In the genomic region with DNA sequence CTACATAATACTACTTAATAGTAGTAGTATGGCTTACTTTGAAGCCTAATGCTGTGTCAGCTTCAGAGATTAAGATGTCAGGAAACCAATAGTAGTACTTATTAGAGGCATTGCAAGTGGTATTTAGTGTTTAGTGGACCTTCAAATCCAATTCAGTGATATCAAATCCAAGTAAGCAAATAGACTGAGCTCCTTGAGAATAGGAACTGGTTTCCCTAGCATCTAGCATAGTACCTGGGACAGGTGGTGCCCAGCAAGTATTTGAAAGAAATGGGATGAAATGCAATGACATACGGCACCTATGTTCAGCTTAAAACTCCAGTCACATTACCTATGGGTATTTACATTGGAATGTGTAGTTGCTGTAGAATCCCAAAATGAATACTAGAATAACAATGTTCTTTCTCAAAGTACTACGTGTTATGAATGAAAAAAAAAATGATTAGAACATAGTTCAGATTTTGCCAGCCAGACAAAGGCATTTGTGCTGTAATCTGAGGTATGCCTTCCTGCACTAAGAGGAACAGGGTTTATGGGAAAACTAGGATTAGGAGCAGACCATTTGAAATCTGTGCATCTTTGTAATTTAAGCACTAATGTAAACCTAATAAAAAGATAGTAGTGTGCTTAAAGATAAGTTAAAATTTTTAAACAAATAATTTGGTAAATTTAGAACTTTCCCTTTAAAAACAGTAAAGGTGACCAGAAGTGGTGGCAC, we compare ENCODE assay signal across 21 cellular contexts. TPM values are rescaled to one million over a fixed set of nuclear protein-coding genes. Genes with fewer than 3 reads are reported as not detected.
DNase-seq lines count a peak whose midpoint lies in the region; TF ChIP-seq lines count a peak whose summit lies in the region.
"Had no signal": no experiment of that assay in that cellular context is flagged by ENCODE, and none has a peak within 500 bp of the region (broad histone marks: within the 10 kb centered on the region; RNA-seq: fewer than 3 reads in every experiment).

No MANE protein-coding gene starts in this region.

- no peak overlapping the region for H2BK12ac ChIP-seq in trophoblast cell (ENCODE audit: low read length)

- H4K12ac ChIP-seq in trophoblast cell (ENCODE audit: low read depth, low read length), result no peak overlapping the region

- H2AFZ ChIP-seq in trophoblast cell (ENCODE audit: insufficient read depth, low read length, poor library complexity), result no peak overlapping the region

- no peak overlapping the region for H3K18ac ChIP-seq in trophoblast cell (ENCODE audit: low read length)

- no peak for TF ChIP-seq CTCF in coronary artery (IDR thresholded peaks at IDR 0.05)
- TF ChIP-seq CTCF in sigmoid colon (IDR thresholded peaks at IDR 0.05), result no peak

- peaks cover 6% of the 10 kb centered on the region in 2 experiments for H3K36me3 ChIP-seq in trophoblast cell (ENCODE audit: control insufficient read depth in 1 of 2, insufficient read depth in 2 of 2, low read length in 2 of 2)
- peaks cover 0 to 5% (median 3%) of the 10 kb centered on the region in 4 donors for H3K36me3 ChIP-seq in sigmoid colon

- H3K9me3 Mint-ChIP-seq in activated naive CD4-positive, alpha-beta T cell treated with anti-CD3 and anti-CD28 coated beads, Interleukin-2, amount 50 U/mL, for 24 hours, result no peaks in the 10 kb centered on the region
- H3K9me3 Mint-ChIP-seq in activated naive CD4-positive, alpha-beta T cell treated with anti-CD3 and anti-CD28 coated beads, Interleukin-2, amount 10 ng/mL, durations not matched to agents 7 days and 5 days, result no peaks in the 10 kb centered on the region
- H3K9me3 Mint-ChIP-seq: activated T-cell treated with anti-CD3 and anti-CD28 coated beads, Interleukin-2, amount 50 U/mL, for 24 hours; dendritic cell treated with granulocyte-macrophage colony-stimulating factor and Interleukin-4, amounts not matched to agents 40 ng/mL and 50 ng/mL, for 4 days; IgD-negative memory B cell had no signal

- CTCF ChIA-PET in activated naive CD4-positive, alpha-beta T cell treated with anti-CD3 and anti-CD28 coated beads, Interleukin-2, amount 10 ng/mL, durations not matched to agents 7 days and 5 days (lab: Charles Lee), result no interaction called here

- no peak overlapping the region for H3K4me2 ChIP-seq in trophoblast cell (ENCODE audit: low read length)

- no CpG with 5 or more reads among the region's 2 CpGs for WGBS in trophoblast cell (ENCODE audit: extremely low coverage, insufficient coverage, insufficient read length)
- 80 to 82% methylated on average over 2 of the region's 2 CpGs for WGBS in sigmoid colon, 2 donors

- peaks cover 0 to 4% of the 10 kb centered on the region in 2 experiments for H3K4me1 ChIP-seq in trophoblast cell (ENCODE audit: control insufficient read depth in 1 of 2, insufficient read depth in 2 of 2, low read length in 2 of 2)
- H3K4me1 ChIP-seq in sigmoid colon, result peaks cover 0 to 70% (median 60%) of the 10 kb centered on the region in 4 donors

- H3K27ac ChIP-seq in coronary artery (no peak overlapping the region), trophoblast cell (ENCODE audit: low read depth, low read length) (no peak overlapping the region), sigmoid colon (no peak overlapping the region)
- H3K27ac ChIP-seq: skin epidermis, suprapubic skin had no signal

- no peak overlapping the region for H4K91ac ChIP-seq in trophoblast cell (ENCODE audit: low read depth, low read length)

- H3K79me2 ChIP-seq in trophoblast cell (ENCODE audit: control insufficient read depth, insufficient read depth, low read length, poor library complexity), result peaks cover 23% of the 10 kb centered on the region

- no peak overlapping the region for H3K4me3 Mint-ChIP-seq in activated naive CD4-positive, alpha-beta T cell treated with anti-CD3 and anti-CD28 coated beads, Interleukin-2, amount 50 U/mL, for 24 hours
- H3K4me3 Mint-ChIP-seq in activated naive CD4-positive, alpha-beta T cell treated with anti-CD3 and anti-CD28 coated beads, Interleukin-2, amount 10 ng/mL, durations not matched to agents 7 days and 5 days, result no peak overlapping the region
- H3K4me3 Mint-ChIP-seq: activated T-cell treated with anti-CD3 and anti-CD28 coated beads, Interleukin-2, amount 50 U/mL, for 24 hours; dendritic cell treated with granulocyte-macrophage colony-stimulating factor and Interleukin-4, amounts not matched to agents 40 ng/mL and 50 ng/mL, for 4 days had no signal

- no peak overlapping the region for H3K14ac ChIP-seq in trophoblast cell (ENCODE audit: low read length)

- no peak overlapping the region for H3K9ac ChIP-seq in trophoblast cell (ENCODE audit: low read length)

- H3K79me1 ChIP-seq in trophoblast cell (ENCODE audit: low read length), result no peaks in the 10 kb centered on the region

- H3K4me3 ChIP-seq in coronary artery (peak overlapping the region; percentile 9), trophoblast cell (ENCODE audit: low read depth, low read length) (no peak overlapping the region), sigmoid colon (no peak overlapping the region)
- H3K4me3 ChIP-seq: skin epidermis, suprapubic skin had no signal

- no peaks in the 10 kb centered on the region for H3K27me3 Mint-ChIP-seq in activated naive CD4-positive, alpha-beta T cell treated with anti-CD3 and anti-CD28 coated beads, Interleukin-2, amount 50 U/mL, for 24 hours
- H3K27me3 Mint-ChIP-seq in activated naive CD4-positive, alpha-beta T cell treated with anti-CD3 and anti-CD28 coated beads, Interleukin-2, amount 10 ng/mL, durations not matched to agents 7 days and 5 days, result no peaks in the 10 kb centered on the region
- H3K27me3 Mint-ChIP-seq: activated T-cell treated with anti-CD3 and anti-CD28 coated beads, Interleukin-2, amount 50 U/mL, for 24 hours; dendritic cell treated with granulocyte-macrophage colony-stimulating factor and Interleukin-4, amounts not matched to agents 40 ng/mL and 50 ng/mL, for 4 days; IgD-negative memory B cell had no signal

- no peak overlapping the region for H3K23ac ChIP-seq in trophoblast cell (ENCODE audit: low read length)

- peaks cover 5% of the 10 kb centered on the region for H3K36me3 Mint-ChIP-seq in activated naive CD4-positive, alpha-beta T cell treated with anti-CD3 and anti-CD28 coated beads, Interleukin-2, amount 50 U/mL, for 24 hours
- peaks cover 25% of the 10 kb centered on the region for H3K36me3 Mint-ChIP-seq in activated naive CD4-positive, alpha-beta T cell treated with anti-CD3 and anti-CD28 coated beads, Interleukin-2, amount 10 ng/mL, durations not matched to agents 7 days and 5 days

- H2BK5ac ChIP-seq in trophoblast cell (ENCODE audit: low read depth, low read length, poor library complexity), result no peak overlapping the region

- H3K4ac ChIP-seq in trophoblast cell (ENCODE audit: low read depth, low read length), result peak overlapping the region; percentile 91

- no peak overlapping the region for H2AK5ac ChIP-seq in trophoblast cell (ENCODE audit: low read length)

- peak overlapping the region; percentile 18 for H3K27ac Mint-ChIP-seq in activated naive CD4-positive, alpha-beta T cell treated with anti-CD3 and anti-CD28 coated beads, Interleukin-2, amount 50 U/mL, for 24 hours
- H3K27ac Mint-ChIP-seq in activated naive CD4-positive, alpha-beta T cell treated with anti-CD3 and anti-CD28 coated beads, Interleukin-2, amount 10 ng/mL, durations not matched to agents 7 days and 5 days, result no peak overlapping the region
- H3K27ac Mint-ChIP-seq: dendritic cell treated with granulocyte-macrophage colony-stimulating factor and Interleukin-4, amounts not matched to agents 40 ng/mL and 50 ng/mL, for 4 days had no signal

- no peaks in the 10 kb centered on the region for H3K27me3 ChIP-seq in trophoblast cell (ENCODE audit: insufficient read depth, low read length)
- H3K27me3 ChIP-seq in sigmoid colon, result no peaks in the 10 kb centered on the region
- H3K27me3 ChIP-seq: suprapubic skin had no signal

- intact Hi-C loops in sigmoid colon (cut with DNase I), result no loop called here

- H3K9me3 ChIP-seq in trophoblast cell (ENCODE audit: insufficient read depth, low read depth, low read length) (no peaks in the 10 kb centered on the region), sigmoid colon (no peaks in the 10 kb centered on the region)
- H3K9me3 ChIP-seq: suprapubic skin had no signal

- no peak for TF ChIP-seq POLR2A in sigmoid colon (IDR thresholded peaks at IDR 0.05)

- DNase-seq in activated naive CD4-positive, alpha-beta T cell treated with anti-CD3 and anti-CD28 coated beads, Interleukin-2, amount 10 ng/mL, durations not matched to agents 7 days and 5 days, result no peak
- DNase-seq in NCI-H82 (lab: John Stamatoyannopoulos, UW), result peak; percentile 74
- DNase-seq in coronary artery (ENCODE audit: low spot score), result no peak
- DNase-seq in trophoblast cell, result peak; percentile 63 to 86
- DNase-seq in SKM-1 treated with dmso at 0.1 percent for 144 hours (lab: John Stamatoyannopoulos, UW; ENCODE audit: unreplicated experiment), result no peak
- DNase-seq in MV-4-11 (lab: John Stamatoyannopoulos, UW), result no peak
- DNase-seq in sigmoid colon, result no peak
- DNase-seq: activated CD4-positive, alpha-beta T cell treated with anti-CD3 and anti-CD28 coated beads for 4 hours; activated gamma-delta T cell treated with Interleukin-2 at 50 U/mL for 16 hours; activated T-cell treated with anti-CD3 and anti-CD28 coated beads, Interleukin-2, amount 50 U/mL, for 24 hours; Calu3; HCEC 1CT; NCI-H2107; NCI-H510A; stimulated activated CD4-positive, alpha-beta T cell treated with anti-CD3 and anti-CD28 coated beads, Interleukin-2, amount 100 ng/mL, for 24 hours; T-helper 2 cell had no signal

- peaks cover 81% of the 10 kb centered on the region for H3K4me1 Mint-ChIP-seq in activated naive CD4-positive, alpha-beta T cell treated with anti-CD3 and anti-CD28 coated beads, Interleukin-2, amount 50 U/mL, for 24 hours
- peaks cover 47% of the 10 kb centered on the region for H3K4me1 Mint-ChIP-seq in activated naive CD4-positive, alpha-beta T cell treated with anti-CD3 and anti-CD28 coated beads, Interleukin-2, amount 10 ng/mL, durations not matched to agents 7 days and 5 days

- no peak overlapping the region for H2BK120ac ChIP-seq in trophoblast cell (ENCODE audit: insufficient read depth, low read length, poor library complexity)

- no peak for TF ChIP-seq EP300 in sigmoid colon (IDR thresholded peaks at IDR 0.05)

- H4K8ac ChIP-seq in trophoblast cell (ENCODE audit: low read depth, low read length), result no peak overlapping the region

RNA-seq across cellular contexts. Expression of gene LSM14A, which starts 17.1 kb away (rescaled TPM):
- polyA plus RNA-seq in trophoblast cell (2013), result 122 and 128 TPM in 2 replicates
- 100 to 1,000 TPM; 104 to 149 (median 123) TPM for total RNA-seq in sigmoid colon
- polyA plus RNA-seq in sigmoid colon, result 10 to 100 TPM; 66.6 to 94.2 (median 79.3) TPM

Comparison
In these comparisons a context has a peak if more than half of its experiments do, and no peak if none do; other contexts are left out.
1. DNase-seq: peak in NCI-H82 (single experiment) and trophoblast cell (2 of 2); none in activated naive CD4-positive, alpha-beta T cell treated with anti-CD3 and anti-CD28 coated beads, Interleukin-2, amount 10 ng/mL, durations not matched to agents 7 days and 5 days (single experiment), coronary artery (single experiment), SKM-1 treated with dmso at 0.1 percent for 144 hours (single experiment), MV-4-11 (single experiment) and sigmoid colon (single experiment).